In genomic region chr3:194123735-194124134, GRCh38 we compare ENCODE assay signal across 13 cellular contexts.
"Had no signal": no experiment of that assay in that cellular context is flagged by ENCODE, and none has a peak within 500 bp of the region (broad histone marks: within the 10 kb centered on the region; RNA-seq: fewer than 3 reads in every experiment).

No MANE protein-coding gene starts in this region.

- DNase-seq: activated CD4-positive, alpha-beta T cell treated with anti-CD3 and anti-CD28 coated beads, Interleukin-2, amount 50 U/mL, for 1 hour; activated CD8-positive, alpha-beta memory T cell treated with anti-CD3 and anti-CD28 coated beads for 24 hours; activated naive CD4-positive, alpha-beta T cell treated with Interleukin-2 at 50 U/mL for 16 hours; activated naive CD8-positive, alpha-beta T cell treated with anti-CD3 and anti-CD28 coated beads, Interleukin-2, amount 50 U/mL, for 24 hours; aorta; effector memory CD8-positive, alpha-beta T cell; foreskin melanocyte; head of caudate nucleus; immature natural killer cell; right lobe of liver; T1000; upper lobe of right lung had no signal

- H3K9me3 ChIP-seq: right lobe of liver, upper lobe of right lung had no signal

- ATAC-seq: activated CD4-positive, CD25-positive, alpha-beta regulatory T cell treated with anti-CD3 and anti-CD28 coated beads, Interleukin-2, amount 50 U/mL, for 24 hours; activated naive CD8-positive, alpha-beta T cell treated with anti-CD3 and anti-CD28 coated beads, Interleukin-2, amount 50 U/mL, for 24 hours; effector memory CD8-positive, alpha-beta T cell; right lobe of liver; upper lobe of right lung had no signal

- H3K4me3 ChIP-seq: right lobe of liver, upper lobe of right lung had no signal

- H3K36me3 ChIP-seq: right lobe of liver, upper lobe of right lung had no signal

- H3K4me1 ChIP-seq: right lobe of liver, upper lobe of right lung had no signal
